1 cellular context compared by ENCODE assay signal in the genomic region with DNA sequence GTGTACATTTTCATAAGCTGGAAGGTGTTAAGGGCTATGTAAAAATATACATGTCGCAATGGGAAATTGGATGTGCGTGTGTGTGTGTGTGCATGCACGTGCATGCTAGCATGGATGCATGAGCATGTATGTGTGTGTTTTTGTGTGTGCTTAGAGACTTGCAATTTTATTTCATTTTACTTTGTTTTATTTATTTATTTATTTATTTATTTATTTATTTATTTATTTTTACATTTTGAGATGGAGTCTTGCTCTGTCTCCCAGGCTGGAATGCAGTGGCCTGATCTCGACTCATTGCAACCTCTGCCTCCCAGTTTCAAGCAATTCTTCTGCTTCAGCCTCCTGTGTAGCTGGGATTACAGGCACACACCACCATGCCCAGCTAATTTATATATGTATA. TPM values are rescaled to one million over a fixed set of nuclear protein-coding genes. Genes with fewer than 3 reads are reported as not detected.
"Had no signal": no experiment of that assay in that cellular context is flagged by ENCODE, and none has a peak within 500 bp of the region (broad histone marks: within the 10 kb centered on the region; RNA-seq: fewer than 3 reads in every experiment).

No MANE protein-coding gene starts in this region.

RNA-seq across cellular contexts. Expression of a gene that starts 50.4 kb away (rescaled TPM):
- polyA plus RNA-seq: GM12878 had no signal
